In the genomic region with DNA sequence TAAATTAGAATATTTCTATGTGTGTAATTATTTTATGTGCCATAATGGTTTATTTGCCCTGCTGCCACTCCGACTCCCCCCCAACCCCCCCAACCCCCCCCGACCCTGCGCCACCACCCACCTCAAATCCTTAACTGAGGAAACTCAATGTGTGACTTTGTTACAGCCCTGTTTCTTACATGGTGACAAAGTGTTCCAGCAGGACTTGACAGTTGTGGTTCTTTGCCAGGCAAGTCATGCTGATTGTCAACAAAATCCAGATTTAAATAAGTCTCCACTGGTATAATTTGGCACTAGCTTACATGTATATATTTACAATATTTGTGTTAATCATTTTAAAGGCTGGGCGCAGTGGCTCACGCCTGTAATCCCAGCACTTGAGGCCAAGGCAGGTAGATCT, we compare ENCODE assay signal across 1 cellular context.
TF ChIP-seq lines count a peak whose summit lies in the region.

No MANE protein-coding gene starts in this region.

TF ChIP-seq in GM23338, 12 proteins besides CTCF, POLR2A, EP300 and RAD21 (continued from another document):
- no peak for TF ChIP-seq EZH2phosphoT487 (IDR thresholded peaks at IDR 0.05; ENCODE audit: unreplicated experiment)
- TF ChIP-seq, protein P1, sequence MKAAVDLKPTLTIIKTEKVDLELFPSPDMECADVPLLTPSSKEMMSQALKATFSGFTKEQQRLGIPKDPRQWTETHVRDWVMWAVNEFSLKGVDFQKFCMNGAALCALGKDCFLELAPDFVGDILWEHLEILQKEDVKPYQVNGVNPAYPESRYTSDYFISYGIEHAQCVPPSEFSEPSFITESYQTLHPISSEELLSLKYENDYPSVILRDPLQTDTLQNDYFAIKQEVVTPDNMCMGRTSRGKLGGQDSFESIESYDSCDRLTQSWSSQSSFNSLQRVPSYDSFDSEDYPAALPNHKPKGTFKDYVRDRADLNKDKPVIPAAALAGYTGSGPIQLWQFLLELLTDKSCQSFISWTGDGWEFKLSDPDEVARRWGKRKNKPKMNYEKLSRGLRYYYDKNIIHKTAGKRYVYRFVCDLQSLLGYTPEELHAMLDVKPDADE (IDR thresholded peaks at IDR 0.05): no peak
- TF ChIP-seq JUNB (IDR thresholded peaks at IDR 0.05; ENCODE audit: unreplicated experiment): no peak
- TF ChIP-seq POLR2AphosphoS5 (IDR thresholded peaks at IDR 0.05; ENCODE audit: low read depth): no peak
- no peak for TF ChIP-seq ZNF114 (CRISPR knock-in tag; IDR thresholded peaks at IDR 0.05)
- TF ChIP-seq, protein P2, sequence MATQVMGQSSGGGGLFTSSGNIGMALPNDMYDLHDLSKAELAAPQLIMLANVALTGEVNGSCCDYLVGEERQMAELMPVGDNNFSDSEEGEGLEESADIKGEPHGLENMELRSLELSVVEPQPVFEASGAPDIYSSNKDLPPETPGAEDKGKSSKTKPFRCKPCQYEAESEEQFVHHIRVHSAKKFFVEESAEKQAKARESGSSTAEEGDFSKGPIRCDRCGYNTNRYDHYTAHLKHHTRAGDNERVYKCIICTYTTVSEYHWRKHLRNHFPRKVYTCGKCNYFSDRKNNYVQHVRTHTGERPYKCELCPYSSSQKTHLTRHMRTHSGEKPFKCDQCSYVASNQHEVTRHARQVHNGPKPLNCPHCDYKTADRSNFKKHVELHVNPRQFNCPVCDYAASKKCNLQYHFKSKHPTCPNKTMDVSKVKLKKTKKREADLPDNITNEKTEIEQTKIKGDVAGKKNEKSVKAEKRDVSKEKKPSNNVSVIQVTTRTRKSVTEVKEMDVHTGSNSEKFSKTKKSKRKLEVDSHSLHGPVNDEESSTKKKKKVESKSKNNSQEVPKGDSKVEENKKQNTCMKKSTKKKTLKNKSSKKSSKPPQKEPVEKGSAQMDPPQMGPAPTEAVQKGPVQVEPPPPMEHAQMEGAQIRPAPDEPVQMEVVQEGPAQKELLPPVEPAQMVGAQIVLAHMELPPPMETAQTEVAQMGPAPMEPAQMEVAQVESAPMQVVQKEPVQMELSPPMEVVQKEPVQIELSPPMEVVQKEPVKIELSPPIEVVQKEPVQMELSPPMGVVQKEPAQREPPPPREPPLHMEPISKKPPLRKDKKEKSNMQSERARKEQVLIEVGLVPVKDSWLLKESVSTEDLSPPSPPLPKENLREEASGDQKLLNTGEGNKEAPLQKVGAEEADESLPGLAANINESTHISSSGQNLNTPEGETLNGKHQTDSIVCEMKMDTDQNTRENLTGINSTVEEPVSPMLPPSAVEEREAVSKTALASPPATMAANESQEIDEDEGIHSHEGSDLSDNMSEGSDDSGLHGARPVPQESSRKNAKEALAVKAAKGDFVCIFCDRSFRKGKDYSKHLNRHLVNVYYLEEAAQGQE (IDR thresholded peaks at IDR 0.05; ENCODE audit: unreplicated experiment): no peak
- TF ChIP-seq STAT1 (IDR thresholded peaks at IDR 0.05; ENCODE audit: unreplicated experiment): no peak
- TF ChIP-seq NANOG (IDR thresholded peaks at IDR 0.05; ENCODE audit: borderline replicate concordance): no peak
- TF ChIP-seq ZNF331 (CRISPR knock-in tag; IDR thresholded peaks at IDR 0.05; ENCODE audit: low read depth): no peak
